Comparison of ENCODE assay signal across 23 cellular contexts in the genomic region with DNA sequence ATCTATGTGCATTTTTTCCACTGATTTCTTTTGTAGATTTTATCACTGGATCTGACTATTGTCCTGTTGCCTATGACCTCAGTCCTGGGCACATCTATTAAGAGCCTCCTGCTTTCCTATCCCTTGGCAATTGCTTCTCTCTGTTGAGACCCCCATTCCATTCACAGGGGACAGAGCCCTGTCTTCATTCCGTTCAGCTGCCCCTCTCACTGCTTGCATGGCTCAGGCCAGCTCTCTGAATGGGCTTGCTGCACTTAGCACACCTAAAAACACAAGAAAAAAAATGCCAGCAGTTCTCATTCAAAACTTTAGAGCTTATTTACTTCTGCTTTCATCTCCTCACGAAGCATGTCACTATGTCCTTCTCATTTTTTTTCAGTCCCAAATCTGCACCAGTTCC.
"Had no signal": no experiment of that assay in that cellular context is flagged by ENCODE, and none has a peak within 500 bp of the region (broad histone marks: within the 10 kb centered on the region; RNA-seq: fewer than 3 reads in every experiment).

No MANE protein-coding gene starts in this region.

- H3K36me3 ChIP-seq: Peyer's patch, SJCRH30 had no signal

- H3K4me3 ChIP-seq: Peyer's patch, SJCRH30 had no signal

- H3K4me1 Mint-ChIP-seq: activated CD4-positive, alpha-beta memory T cell treated with anti-CD3 and anti-CD28 coated beads, Interleukin-2, amount 10 ng/mL, durations not matched to agents 7 days and 5 days; activated CD4-positive, alpha-beta T cell treated with anti-CD3 and anti-CD28 coated beads for 36 hours; activated T-helper 17 cell treated with anti-CD3 and anti-CD28 coated beads, Interleukin-2, amount 50 U/mL, for 72 hours had no signal

- H3K27me3 ChIP-seq: Peyer's patch, SJCRH30 had no signal

- H3K36me3 Mint-ChIP-seq: activated naive CD8-positive, alpha-beta T cell had no signal

- H3K9ac ChIP-seq: SK-N-SH had no signal

- H3K4me1 ChIP-seq: Peyer's patch, SJCRH30 had no signal

- H3K4me3 Mint-ChIP-seq: activated CD4-positive, alpha-beta memory T cell treated with anti-CD3 and anti-CD28 coated beads, Interleukin-2, amount 10 ng/mL, durations not matched to agents 7 days and 5 days; activated CD4-positive, alpha-beta T cell treated with anti-CD3 and anti-CD28 coated beads for 36 hours; activated naive CD4-positive, alpha-beta T cell treated with anti-CD3 and anti-CD28 coated beads for 36 hours; activated naive CD8-positive, alpha-beta T cell; activated T-helper 17 cell treated with anti-CD3 and anti-CD28 coated beads, Interleukin-2, amount 50 U/mL, for 72 hours had no signal

- H3K27ac Mint-ChIP-seq: activated CD4-positive, alpha-beta memory T cell treated with anti-CD3 and anti-CD28 coated beads, Interleukin-2, amount 10 ng/mL, durations not matched to agents 7 days and 5 days; activated CD4-positive, alpha-beta T cell treated with anti-CD3 and anti-CD28 coated beads for 36 hours; activated naive CD4-positive, alpha-beta T cell treated with anti-CD3 and anti-CD28 coated beads for 36 hours; activated naive CD8-positive, alpha-beta T cell; activated T-helper 17 cell treated with anti-CD3 and anti-CD28 coated beads, Interleukin-2, amount 50 U/mL, for 72 hours had no signal

- H3K27ac ChIP-seq: Peyer's patch, RWPE1, SJCRH30, VCaP had no signal

- H3K27me3 Mint-ChIP-seq: activated CD4-positive, alpha-beta memory T cell treated with anti-CD3 and anti-CD28 coated beads, Interleukin-2, amount 10 ng/mL, durations not matched to agents 7 days and 5 days; activated CD4-positive, alpha-beta T cell treated with anti-CD3 and anti-CD28 coated beads for 36 hours; activated naive CD8-positive, alpha-beta T cell; activated T-helper 17 cell treated with anti-CD3 and anti-CD28 coated beads, Interleukin-2, amount 50 U/mL, for 72 hours had no signal

- DNase-seq: activated CD4-positive, alpha-beta memory T cell treated with anti-CD3 and anti-CD28 coated beads, Interleukin-2, amount 10 ng/mL, durations not matched to agents 7 days and 5 days; activated CD4-positive, alpha-beta T cell treated with anti-CD3 and anti-CD28 coated beads for 36 hours; activated CD4-positive, alpha-beta T cell treated with anti-CD3 and anti-CD28 coated beads, Interleukin-2, amount 50 U/mL, for 1 hour; activated gamma-delta T cell; activated naive CD4-positive, alpha-beta T cell treated with anti-CD3 and anti-CD28 coated beads for 36 hours; activated T-cell treated with anti-CD3 and anti-CD28 coated beads for 4 hours; activated T-cell treated with anti-CD3 and anti-CD28 coated beads, Interleukin-2, amount 50 U/mL, for 48 hours; amygdala; NCI-H1048; NCI-H1694; NCI-H2029; NCI-H345; NCI-H510A; NCI-H69; Peyer's patch; Right ventricle myocardium superior; SJCRH30; SK-N-SH; T-helper 1 cell had no signal

- ATAC-seq: activated CD4-positive, alpha-beta T cell treated with anti-CD3 and anti-CD28 coated beads for 36 hours; activated T-helper 17 cell treated with anti-CD3 and anti-CD28 coated beads, Interleukin-2, amount 50 U/mL, for 72 hours had no signal

- H3K9me3 ChIP-seq: Peyer's patch, SJCRH30, SK-N-SH had no signal
